Comparison of ENCODE assay signal across 26 cellular contexts in genomic region chr11:72613450-72613849, GRCh38.
"Had no signal": no experiment of that assay in that cellular context is flagged by ENCODE, and none has a peak within 500 bp of the region (broad histone marks: within the 10 kb centered on the region; RNA-seq: fewer than 3 reads in every experiment).

No MANE protein-coding gene starts in this region.

- H3K9me3 ChIP-seq: body of pancreas, esophagus squamous epithelium, left lung, pancreas, prostate gland, sigmoid colon, stomach, tibial artery, upper lobe of right lung had no signal

- H3K4me1 ChIP-seq: body of pancreas, pancreas, prostate gland had no signal

- H3K27me3 ChIP-seq: body of pancreas, pancreas, sigmoid colon, upper lobe of right lung had no signal

- H3K27ac ChIP-seq: body of pancreas, cardiac muscle cell, epithelial cell of prostate, esophagus squamous epithelium, left lung, pancreas, prostate gland, sigmoid colon, stomach, tibial artery, upper lobe of right lung had no signal

- H3K36me3 ChIP-seq: cardiac muscle cell, esophagus squamous epithelium, left lung, pancreas, prostate gland, sigmoid colon, stomach, tibial artery, upper lobe of right lung had no signal

- H3K4me3 ChIP-seq: body of pancreas, cardiac muscle cell, esophagus squamous epithelium, left lung, lung, pancreas, prostate gland, sigmoid colon, stomach, tibial artery, upper lobe of right lung had no signal

- DNase-seq: activated CD4-positive, CD25-positive, alpha-beta regulatory T cell; activated CD8-positive, alpha-beta memory T cell treated with anti-CD3 and anti-CD28 coated beads, Interleukin-2, amount 10 ng/mL, durations not matched to agents 7 days and 5 days; activated CD8-positive, alpha-beta T cell treated with anti-CD3 and anti-CD28 coated beads, Interleukin-2, amount 10 ng/mL, durations not matched to agents 7 days and 5 days; activated T-cell treated with anti-CD3 and anti-CD28 coated beads, Interleukin-2, amount 50 U/mL, for 48 hours; effector CD4-positive, alpha-beta T cell; foreskin melanocyte; sigmoid colon; small intestine; stimulated activated CD4-positive, alpha-beta T cell treated with anti-CD3 and anti-CD28 coated beads, Interleukin-1b, Interleukin-23, amount 100 ng/mL, for 48 hours; stimulated activated CD8-positive, alpha-beta memory T cell treated with anti-CD3 and anti-CD28 coated beads, Interleukin-4, amount 100 ng/mL, for 48 hours; stomach had no signal

- H3K27ac Mint-ChIP-seq: activated CD4-positive, alpha-beta T cell treated with anti-CD3 and anti-CD28 coated beads for 36 hours; activated CD8-positive, alpha-beta memory T cell treated with anti-CD3 and anti-CD28 coated beads, Interleukin-2, amount 10 ng/mL, durations not matched to agents 7 days and 5 days; activated CD8-positive, alpha-beta T cell treated with anti-CD3 and anti-CD28 coated beads, Interleukin-2, amount 10 ng/mL, durations not matched to agents 7 days and 5 days; activated naive CD8-positive, alpha-beta T cell; activated T-helper 2 cell treated with anti-CD3 and anti-CD28 coated beads, Interferon-gamma antibody, Interleukin-2, Interleukin-4, amounts not matched to agents 10 μg/mL and 5 μg/mL and 100 μg/mL, durations not matched to agents 14 hours and 24 hours and 36 hours; stimulated activated naive B cell treated with anti-CD40 and anti-IgM and Interleukin-4, amounts not matched to agents 10 μg/mL and 1 μg/mL and 100 μg/mL, for 72 hours had no signal

- H3K4me3 Mint-ChIP-seq: activated CD4-positive, alpha-beta T cell treated with anti-CD3 and anti-CD28 coated beads for 36 hours; activated CD8-positive, alpha-beta memory T cell treated with anti-CD3 and anti-CD28 coated beads, Interleukin-2, amount 10 ng/mL, durations not matched to agents 7 days and 5 days; activated CD8-positive, alpha-beta T cell treated with anti-CD3 and anti-CD28 coated beads, Interleukin-2, amount 10 ng/mL, durations not matched to agents 7 days and 5 days; activated naive CD8-positive, alpha-beta T cell; nephron; stimulated activated naive B cell treated with anti-CD40 and anti-IgM and Interleukin-4, amounts not matched to agents 10 μg/mL and 1 μg/mL and 100 μg/mL, for 72 hours had no signal

- H3K9me3 Mint-ChIP-seq: activated T-helper 2 cell treated with anti-CD3 and anti-CD28 coated beads, Interferon-gamma antibody, Interleukin-2, Interleukin-4, amounts not matched to agents 10 μg/mL and 5 μg/mL and 100 μg/mL, durations not matched to agents 14 hours and 24 hours and 36 hours; nephron; stimulated activated naive B cell treated with anti-CD40 and anti-IgM and Interleukin-4, amounts not matched to agents 10 μg/mL and 1 μg/mL and 100 μg/mL, for 72 hours had no signal

- H3K36me3 Mint-ChIP-seq: activated CD8-positive, alpha-beta memory T cell treated with anti-CD3 and anti-CD28 coated beads, Interleukin-2, amount 10 ng/mL, durations not matched to agents 7 days and 5 days; activated naive CD8-positive, alpha-beta T cell; stimulated activated naive B cell treated with anti-CD40 and anti-IgM and Interleukin-4, amounts not matched to agents 10 μg/mL and 1 μg/mL and 100 μg/mL, for 72 hours had no signal
